In the genomic region with DNA sequence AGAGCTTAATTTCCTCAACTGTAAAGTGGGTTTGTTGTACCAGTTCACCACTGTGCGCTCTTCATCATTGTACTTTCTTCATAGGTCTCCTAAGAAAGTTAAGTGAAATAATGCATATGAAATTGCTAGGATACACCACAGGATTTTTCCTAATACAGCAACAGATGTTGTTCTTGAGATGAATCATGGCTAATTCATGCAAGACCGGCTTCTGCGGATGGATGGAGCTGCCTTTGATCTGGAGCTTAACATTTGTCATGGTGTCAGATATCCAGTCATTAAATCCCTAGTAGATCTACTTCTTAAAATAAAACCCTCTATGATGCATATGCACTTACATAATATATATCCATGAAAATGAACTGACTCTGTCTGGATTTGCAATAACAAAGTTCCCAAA, we compare ENCODE assay signal across 12 cellular contexts.
DNase-seq lines count a peak whose midpoint lies in the region; ATAC-seq and TF ChIP-seq lines count a peak whose summit lies in the region.
"Had no signal": no experiment of that assay in that cellular context is flagged by ENCODE, and none has a peak within 500 bp of the region (broad histone marks: within the 10 kb centered on the region; RNA-seq: fewer than 3 reads in every experiment).

No MANE protein-coding gene starts in this region.

- H3K9me3 ChIP-seq in PC-9 (ENCODE audit: insufficient read depth, low read depth) (peaks cover 7% of the 10 kb centered on the region; the same call in 1 of the 2 replicates), smooth muscle cell (replicated peaks; ENCODE audit: low read depth) (no peaks in the 10 kb centered on the region)
- H3K9me3 ChIP-seq: adrenal gland had no signal

- no peak for ATAC-seq in GM18868 (IDR thresholded peaks at IDR 0.05; ENCODE audit: unreplicated experiment)
- ATAC-seq in natural killer cell: no peak
- ATAC-seq in HG02852 (IDR thresholded peaks at IDR 0.05; ENCODE audit: unreplicated experiment): no peak
- ATAC-seq: naive thymus-derived CD8-positive, alpha-beta T cell had no signal

- H3K4me2 ChIP-seq in PC-9: no peak overlapping the region
- peak overlapping the region; percentile 26 for H3K4me2 ChIP-seq in smooth muscle cell

- H3K36me3 Mint-ChIP-seq in natural killer cell: no peaks in the 10 kb centered on the region

- WGBS in smooth muscle cell (ENCODE audit: low lambda C conversion rate): 24% methylated on average over 3 of the region's 3 CpGs

- BruUV-seq in PC-9 (replicated peaks; lab: Mats Ljungman, UMichigan): no TSS peak

- H3F3A ChIP-seq in PC-9 (ENCODE audit: insufficient read depth, low read depth) (peaks cover 11% of the 10 kb centered on the region; the same call in 1 of the 2 replicates), smooth muscle cell (ENCODE audit: low read depth) (peaks cover 41% of the 10 kb centered on the region)

- H3K4me3 ChIP-seq in PC-9 (no peak overlapping the region), fibroblast of mammary gland (ENCODE audit: control insufficient read depth, low read depth, low read length) (no peak overlapping the region), smooth muscle cell (no peak overlapping the region)
- H3K4me3 ChIP-seq: adrenal gland had no signal

- H4K20me1 ChIP-seq in PC-9 (ENCODE audit: insufficient read depth) (no peaks in the 10 kb centered on the region), smooth muscle cell (ENCODE audit: low read depth) (no peaks in the 10 kb centered on the region)

- CTCF ChIA-PET in PC-9 (lab: Charles Lee): interaction anchor here (0.7 kb wide), 1 partner anchor 13 kb away, joined by 3 read pairs; no protein-coding TSS in a partner anchor

- peak overlapping the region; percentile 61 for H3K9ac ChIP-seq in smooth muscle cell (ENCODE audit: low read depth)

- H3K79me2 ChIP-seq in PC-9 (ENCODE audit: low read depth) (no peaks in the 10 kb centered on the region), smooth muscle cell (ENCODE audit: low read depth) (peaks cover 11% of the 10 kb centered on the region)

- peak; percentile 90 for DNase-seq in GM04503 (ENCODE audit: low read depth)
- DNase-seq in PC-9: peak; percentile 31 to 84
- peak; percentile 99 for DNase-seq in fibroblast of mammary gland (ENCODE audit: low read depth)
- no peak for DNase-seq in smooth muscle cell (lab: John Stamatoyannopoulos, UW; ENCODE audit: unreplicated experiment)
- no peak for DNase-seq in natural killer cell
- DNase-seq in stimulated activated CD4-positive, alpha-beta T cell treated with anti-CD3 and anti-CD28 coated beads, Interleukin-4, amount 100 ng/mL, for 1 hour: no peak
- DNase-seq: activated CD4-positive, alpha-beta T cell treated with anti-CD3 and anti-CD28 coated beads, Interleukin-2, amount 50 U/mL, for 1 hour; adrenal gland; naive thymus-derived CD8-positive, alpha-beta T cell; stimulated activated CD4-positive, alpha-beta T cell treated with anti-CD3 and anti-CD28 coated beads, Interleukin-4, amount 100 ng/mL, for 4 hours had no signal

- H3K27me3 ChIP-seq in PC-9 (ENCODE audit: insufficient read depth, low read depth) (no peaks in the 10 kb centered on the region), smooth muscle cell (ENCODE audit: low read depth) (no peaks in the 10 kb centered on the region)
- H3K27me3 ChIP-seq: adrenal gland had no signal

- H3K27ac ChIP-seq in PC-9: no peak overlapping the region
- peak overlapping the region; percentile 97 for H3K27ac ChIP-seq in smooth muscle cell (ENCODE audit: low read depth)
- H3K27ac ChIP-seq: adrenal gland had no signal

- POLR2A ChIA-PET in PC-9 (lab: Charles Lee; ENCODE audit: unreplicated experiment): interaction anchor here (0.5 to 0.6 kb wide), 2 partner anchors 21 to 128 kb away, joined by 4 to 7 read pairs; no protein-coding TSS in a partner anchor

- no peaks in the 10 kb centered on the region; the same call in 1 of the 2 replicates for H3K9me2 ChIP-seq in PC-9 (ENCODE audit: insufficient read depth)

- intact Hi-C loops in PC-9 (cut with micrococcal nuclease; ENCODE audit: unreplicated experiment) (loop anchor here (5.0 kb wide), 1 partner anchor 182 kb away; no protein-coding TSS in a partner anchor), natural killer cell (cut with micrococcal nuclease) (no loop called here)

- no peak for TF ChIP-seq CTCF in PC-9 (conservative IDR thresholded peaks at IDR 0.05)
- no peak for TF ChIP-seq CTCF in fibroblast of mammary gland (conservative IDR thresholded peaks at IDR 0.05; ENCODE audit: control insufficient read depth, insufficient read depth, low read depth, low read length)
- TF ChIP-seq CTCF in smooth muscle cell (IDR thresholded peaks at IDR 0.05; ENCODE audit: borderline replicate concordance, insufficient read depth, poor library complexity, severe bottlenecking): no peak
- TF ChIP-seq CTCF in natural killer cell (IDR thresholded peaks at IDR 0.05): no peak

- no peaks in the 10 kb centered on the region for H3K4me1 Mint-ChIP-seq in natural killer cell
- H3K4me1 Mint-ChIP-seq: naive thymus-derived CD8-positive, alpha-beta T cell had no signal

- no peak overlapping the region for H3K27ac Mint-ChIP-seq in natural killer cell
- H3K27ac Mint-ChIP-seq: naive thymus-derived CD8-positive, alpha-beta T cell had no signal

- no peaks in the 10 kb centered on the region for H3K9me3 Mint-ChIP-seq in natural killer cell

- peaks cover 11 to 25% of the 10 kb centered on the region in 2 donors for H3K27me3 Mint-ChIP-seq in natural killer cell (ENCODE audit: low read depth in 2 of 2)

- H3K4me3 Mint-ChIP-seq in natural killer cell: no peak overlapping the region
- H3K4me3 Mint-ChIP-seq: naive thymus-derived CD8-positive, alpha-beta T cell had no signal

- H3K36me3 ChIP-seq in PC-9 (ENCODE audit: low read depth): no peaks in the 10 kb centered on the region
- no peaks in the 10 kb centered on the region for H3K36me3 ChIP-seq in smooth muscle cell (ENCODE audit: low read depth)
- H3K36me3 ChIP-seq: adrenal gland had no signal

- H2AFZ ChIP-seq in PC-9 (no peak overlapping the region), smooth muscle cell (ENCODE audit: low read depth) (no peak overlapping the region)

- H3K4me1 ChIP-seq in PC-9 (replicated peaks; ENCODE audit: insufficient read depth): peaks cover 24% of the 10 kb centered on the region
- peaks cover 10% of the 10 kb centered on the region for H3K4me1 ChIP-seq in smooth muscle cell (ENCODE audit: low read depth)

Comparison
In these comparisons a context has a peak if more than half of its experiments do, and no peak if none do; other contexts are left out.
1. DNase-seq: peak in GM04503 (single experiment), PC-9 (2 of 2) and fibroblast of mammary gland (single experiment); none in smooth muscle cell (single experiment), natural killer cell (single experiment) and stimulated activated CD4-positive, alpha-beta T cell treated with anti-CD3 and anti-CD28 coated beads, Interleukin-4, amount 100 ng/mL, for 1 hour (single experiment).